In the genomic region with DNA sequence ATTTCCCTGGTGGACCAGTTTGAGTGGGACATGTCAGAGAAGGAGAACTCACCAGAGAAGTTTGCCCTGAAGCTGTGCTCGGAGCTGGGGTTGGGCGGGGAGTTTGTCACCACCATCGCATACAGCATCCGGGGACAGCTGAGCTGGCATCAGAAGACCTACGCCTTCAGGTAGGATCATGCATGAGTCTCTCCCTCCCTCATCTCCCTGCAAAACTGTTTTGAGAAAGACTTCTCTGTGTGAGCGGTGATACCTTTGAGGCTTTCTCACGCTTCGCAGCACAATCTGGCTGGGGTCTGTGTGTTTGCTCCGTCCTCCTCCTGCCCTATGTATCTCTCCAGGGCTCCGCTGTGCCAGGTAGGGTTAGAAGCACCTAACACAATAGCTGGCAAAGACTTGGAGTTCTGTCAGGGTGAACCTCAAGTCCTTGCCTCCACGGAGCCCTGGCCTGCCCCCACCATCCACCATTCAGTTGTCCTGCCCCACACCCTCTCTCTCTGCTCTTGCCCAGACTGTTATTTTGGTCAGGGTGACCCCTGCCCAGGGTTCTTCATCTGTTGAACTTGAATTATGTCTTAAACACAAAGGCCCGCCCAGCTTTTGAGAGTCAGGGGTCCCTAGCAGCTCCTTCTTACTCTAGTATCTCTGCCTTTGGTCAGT, we compare ENCODE assay signal across 1 cellular context.
TF ChIP-seq lines count a peak whose summit lies in the region.

No MANE protein-coding gene starts in this region.

TF ChIP-seq in HepG2, 621 proteins besides CTCF, POLR2A, EP300 and RAD21:
- no peak for TF ChIP-seq JUNB (CRISPR knock-in tag; IDR thresholded peaks at IDR 0.05; ENCODE audit: borderline replicate concordance)
- TF ChIP-seq FOXO4 (CRISPR knock-in tag; conservative IDR thresholded peaks at IDR 0.05) = 0 out of 2 replicates have a peak, but pooled peaks have one; percentile 48
TF ChIP-seq in HepG2: peak in this region for 1.
